1 cellular context compared by ENCODE assay signal in the genomic region with DNA sequence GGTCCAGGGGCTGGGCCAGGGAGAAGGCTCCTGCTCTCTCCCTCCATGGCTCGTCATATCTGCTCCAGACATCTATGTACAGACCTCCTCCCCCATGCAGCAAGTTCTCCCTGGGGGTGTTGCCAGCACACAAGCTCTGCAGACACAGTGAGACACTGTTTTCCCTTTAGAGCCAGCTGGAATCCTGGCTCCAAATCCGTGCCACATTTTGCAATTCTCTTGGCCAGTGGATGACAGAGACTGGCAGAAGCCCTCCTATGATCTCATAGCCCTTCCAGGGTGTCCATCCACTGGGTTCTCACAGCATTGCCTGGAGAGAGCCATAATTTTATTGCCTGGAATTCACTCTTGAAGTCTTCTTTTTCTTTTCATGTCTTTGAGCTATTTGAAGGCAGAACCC.
TF ChIP-seq lines count a peak whose summit lies in the region.

No MANE protein-coding gene starts in this region.

TF ChIP-seq in GM23338, 12 proteins besides CTCF, POLR2A, EP300 and RAD21 (continued from another document):
- TF ChIP-seq, protein P1, sequence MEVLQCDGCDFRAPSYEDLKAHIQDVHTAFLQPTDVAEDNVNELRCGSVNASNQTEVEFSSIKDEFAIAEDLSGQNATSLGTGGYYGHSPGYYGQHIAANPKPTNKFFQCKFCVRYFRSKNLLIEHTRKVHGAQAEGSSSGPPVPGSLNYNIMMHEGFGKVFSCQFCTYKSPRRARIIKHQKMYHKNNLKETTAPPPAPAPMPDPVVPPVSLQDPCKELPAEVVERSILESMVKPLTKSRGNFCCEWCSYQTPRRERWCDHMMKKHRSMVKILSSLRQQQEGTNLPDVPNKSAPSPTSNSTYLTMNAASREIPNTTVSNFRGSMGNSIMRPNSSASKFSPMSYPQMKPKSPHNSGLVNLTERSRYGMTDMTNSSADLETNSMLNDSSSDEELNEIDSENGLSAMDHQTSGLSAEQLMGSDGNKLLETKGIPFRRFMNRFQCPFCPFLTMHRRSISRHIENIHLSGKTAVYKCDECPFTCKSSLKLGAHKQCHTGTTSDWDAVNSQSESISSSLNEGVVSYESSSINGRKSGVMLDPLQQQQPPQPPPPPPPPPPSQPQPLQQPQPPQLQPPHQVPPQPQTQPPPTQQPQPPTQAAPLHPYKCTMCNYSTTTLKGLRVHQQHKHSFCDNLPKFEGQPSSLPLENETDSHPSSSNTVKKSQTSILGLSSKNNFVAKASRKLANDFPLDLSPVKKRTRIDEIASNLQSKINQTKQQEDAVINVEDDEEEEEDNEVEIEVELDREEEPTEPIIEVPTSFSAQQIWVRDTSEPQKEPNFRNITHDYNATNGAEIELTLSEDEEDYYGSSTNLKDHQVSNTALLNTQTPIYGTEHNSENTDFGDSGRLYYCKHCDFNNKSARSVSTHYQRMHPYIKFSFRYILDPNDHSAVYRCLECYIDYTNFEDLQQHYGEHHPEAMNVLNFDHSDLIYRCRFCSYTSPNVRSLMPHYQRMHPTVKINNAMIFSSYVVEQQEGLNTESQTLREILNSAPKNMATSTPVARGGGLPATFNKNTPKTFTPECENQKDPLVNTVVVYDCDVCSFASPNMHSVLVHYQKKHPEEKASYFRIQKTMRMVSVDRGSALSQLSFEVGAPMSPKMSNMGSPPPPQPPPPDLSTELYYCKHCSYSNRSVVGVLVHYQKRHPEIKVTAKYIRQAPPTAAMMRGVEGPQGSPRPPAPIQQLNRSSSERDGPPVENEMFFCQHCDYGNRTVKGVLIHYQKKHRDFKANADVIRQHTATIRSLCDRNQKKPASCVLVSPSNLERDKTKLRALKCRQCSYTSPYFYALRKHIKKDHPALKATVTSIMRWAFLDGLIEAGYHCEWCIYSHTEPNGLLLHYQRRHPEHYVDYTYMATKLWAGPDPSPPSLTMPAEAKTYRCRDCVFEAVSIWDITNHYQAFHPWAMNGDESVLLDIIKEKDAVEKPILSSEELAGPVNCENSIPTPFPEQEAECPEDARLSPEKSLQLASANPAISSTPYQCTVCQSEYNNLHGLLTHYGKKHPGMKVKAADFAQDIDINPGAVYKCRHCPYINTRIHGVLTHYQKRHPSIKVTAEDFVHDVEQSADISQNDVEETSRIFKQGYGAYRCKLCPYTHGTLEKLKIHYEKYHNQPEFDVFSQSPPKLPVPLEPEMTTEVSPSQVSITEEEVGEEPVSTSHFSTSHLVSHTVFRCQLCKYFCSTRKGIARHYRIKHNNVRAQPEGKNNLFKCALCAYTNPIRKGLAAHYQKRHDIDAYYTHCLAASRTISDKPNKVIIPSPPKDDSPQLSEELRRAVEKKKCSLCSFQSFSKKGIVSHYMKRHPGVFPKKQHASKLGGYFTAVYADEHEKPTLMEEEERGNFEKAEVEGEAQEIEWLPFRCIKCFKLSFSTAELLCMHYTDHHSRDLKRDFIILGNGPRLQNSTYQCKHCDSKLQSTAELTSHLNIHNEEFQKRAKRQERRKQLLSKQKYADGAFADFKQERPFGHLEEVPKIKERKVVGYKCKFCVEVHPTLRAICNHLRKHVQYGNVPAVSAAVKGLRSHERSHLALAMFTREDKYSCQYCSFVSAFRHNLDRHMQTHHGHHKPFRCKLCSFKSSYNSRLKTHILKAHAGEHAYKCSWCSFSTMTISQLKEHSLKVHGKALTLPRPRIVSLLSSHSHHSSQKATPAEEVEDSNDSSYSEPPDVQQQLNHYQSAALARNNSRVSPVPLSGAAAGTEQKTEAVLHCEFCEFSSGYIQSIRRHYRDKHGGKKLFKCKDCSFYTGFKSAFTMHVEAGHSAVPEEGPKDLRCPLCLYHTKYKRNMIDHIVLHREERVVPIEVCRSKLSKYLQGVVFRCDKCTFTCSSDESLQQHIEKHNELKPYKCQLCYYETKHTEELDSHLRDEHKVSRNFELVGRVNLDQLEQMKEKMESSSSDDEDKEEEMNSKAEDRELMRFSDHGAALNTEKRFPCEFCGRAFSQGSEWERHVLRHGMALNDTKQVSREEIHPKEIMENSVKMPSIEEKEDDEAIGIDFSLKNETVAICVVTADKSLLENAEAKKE (CRISPR knock-in tag; IDR thresholded peaks at IDR 0.05) = no peak
- TF ChIP-seq NANOG (IDR thresholded peaks at IDR 0.05; ENCODE audit: borderline replicate concordance) = no peak
- no peak for TF ChIP-seq STAT1 (IDR thresholded peaks at IDR 0.05; ENCODE audit: unreplicated experiment)
- TF ChIP-seq POLR2AphosphoS5 (IDR thresholded peaks at IDR 0.05; ENCODE audit: low read depth) = no peak
- TF ChIP-seq ETS1 (IDR thresholded peaks at IDR 0.05) = no peak
